ENCODE assay signal across 8 cellular contexts in genomic region chr7:92831716-92832622, GRCh38. TPM values are rescaled to one million over a fixed set of nuclear protein-coding genes. Genes with fewer than 3 reads are reported as not detected.
DNase-seq lines count a peak whose midpoint lies in the region; ATAC-seq and TF ChIP-seq lines count a peak whose summit lies in the region.

No MANE protein-coding gene starts in this region.

- H3K4me3 Mint-ChIP-seq in stimulated activated naive CD8-positive, alpha-beta T cell treated with anti-CD3 and anti-CD28 coated beads, Interleukin-15, Interleukin-2, amounts not matched to agents 100 ng/mL and 50 ng/mL, for 24 hours = peak overlapping the region; percentile 94

- H3K4me1 Mint-ChIP-seq in stimulated activated naive CD8-positive, alpha-beta T cell treated with anti-CD3 and anti-CD28 coated beads, Interleukin-15, Interleukin-2, amounts not matched to agents 100 ng/mL and 50 ng/mL, for 24 hours (ENCODE audit: low read depth) = peaks cover 53% of the 10 kb centered on the region

- peak overlapping the region; percentile 95 for H3K27ac Mint-ChIP-seq in stimulated activated naive CD8-positive, alpha-beta T cell treated with anti-CD3 and anti-CD28 coated beads, Interleukin-15, Interleukin-2, amounts not matched to agents 100 ng/mL and 50 ng/mL, for 24 hours

- TF ChIP-seq CTCF in VCaP (conservative IDR thresholded peaks at IDR 0.05) (no peak), fibroblast of the aortic adventitia (IDR thresholded peaks at IDR 0.05; ENCODE audit: insufficient read depth, low read length) (no peak)

- ATAC-seq in stimulated activated naive CD8-positive, alpha-beta T cell treated with anti-CD3 and anti-CD28 coated beads, Interleukin-15, Interleukin-2, amounts not matched to agents 100 U/mL and 50 U/mL, for 24 hours = no peak
- no peak for ATAC-seq in GM21825 (IDR thresholded peaks at IDR 0.05; ENCODE audit: unreplicated experiment)

- peak overlapping the region; percentile 96 for H3K4me3 ChIP-seq in fibroblast of the aortic adventitia (ENCODE audit: low read depth, low read length)

- peak overlapping the region; percentile 52 for H3K27ac ChIP-seq in VCaP

- H3K36me3 Mint-ChIP-seq in stimulated activated naive CD8-positive, alpha-beta T cell treated with anti-CD3 and anti-CD28 coated beads, Interleukin-15, Interleukin-2, amounts not matched to agents 100 ng/mL and 50 ng/mL, for 24 hours (ENCODE audit: low read depth) = peaks cover 71% of the 10 kb centered on the region

- no peaks in the 10 kb centered on the region for H3K27me3 Mint-ChIP-seq in stimulated activated naive CD8-positive, alpha-beta T cell treated with anti-CD3 and anti-CD28 coated beads, Interleukin-15, Interleukin-2, amounts not matched to agents 100 ng/mL and 50 ng/mL, for 24 hours

- H3K9me3 Mint-ChIP-seq in stimulated activated naive CD8-positive, alpha-beta T cell treated with anti-CD3 and anti-CD28 coated beads, Interleukin-15, Interleukin-2, amounts not matched to agents 100 ng/mL and 50 ng/mL, for 24 hours = no peaks in the 10 kb centered on the region

- DNase-seq in stimulated activated naive CD8-positive, alpha-beta T cell treated with anti-CD3 and anti-CD28 coated beads, Interleukin-15, Interleukin-2, amounts not matched to agents 100 U/mL and 50 U/mL, for 24 hours = no peak
- DNase-seq in fibroblast of the aortic adventitia (ENCODE audit: low read depth) (peak; percentile 83), renal cortical epithelial cell (ENCODE audit: low read depth) (peak; percentile 79), MV-4-11 (lab: John Stamatoyannopoulos, UW) (no peak), NK-92 (lab: John Stamatoyannopoulos, UW; ENCODE audit: unreplicated experiment) (no peak)

RNA-seq across cellular contexts. Expression of gene CDK6, which starts 4.4 kb away (rescaled TPM):
- total RNA-seq in fibroblast of the aortic adventitia (ENCODE audit: low replicate concordance) (11.6 and 36.0 TPM in 2 replicates), renal cortical epithelial cell (138 and 189 TPM in 2 replicates)

Comparison
In these comparisons a context has a peak if more than half of its experiments do, and no peak if none do; other contexts are left out.
1. DNase-seq: peak in fibroblast of the aortic adventitia (single experiment) and renal cortical epithelial cell (single experiment); none in stimulated activated naive CD8-positive, alpha-beta T cell treated with anti-CD3 and anti-CD28 coated beads, Interleukin-15, Interleukin-2, amounts not matched to agents 100 U/mL and 50 U/mL, for 24 hours (single experiment), MV-4-11 (single experiment) and NK-92 (single experiment).